Comparison of ENCODE assay signal across 8 cellular contexts in genomic region chr1:248825136-248825535, GRCh38. TPM values are rescaled to one million over a fixed set of nuclear protein-coding genes. Genes with fewer than 3 reads are reported as not detected.
DNase-seq lines count a peak whose midpoint lies in the region; FAIRE-seq and TF ChIP-seq lines count a peak whose summit lies in the region.

No MANE protein-coding gene starts in this region.

- H3K36me3 Mint-ChIP-seq in chondrocyte (ENCODE audit: low read depth), result peaks cover 3% of the 10 kb centered on the region

- TSS peak; percentile 47 for BruUV-seq in A673 (replicated peaks; lab: Mats Ljungman, UMichigan)

- H3K9me3 Mint-ChIP-seq in chondrocyte (ENCODE audit: low read depth), result no peaks in the 10 kb centered on the region

- H2AFZ ChIP-seq in Karpas-422 (ENCODE audit: low read length), result no peak overlapping the region

- intact Hi-C loops in A673 (cut with micrococcal nuclease; ENCODE audit: unreplicated experiment), result no loop called here

- H4K20me1 ChIP-seq in Karpas-422 (ENCODE audit: insufficient read depth, low read depth, low read length), result no peaks in the 10 kb centered on the region; the same call in 1 of the 2 replicates

- H3K9me3 ChIP-seq in A673 (ENCODE audit: low read depth, low read length, poor library complexity, severe bottlenecking) (no peaks in the 10 kb centered on the region), Karpas-422 (ENCODE audit: low read length) (no peaks in the 10 kb centered on the region), mucosa of stomach (ENCODE audit: control insufficient read depth, low read length) (no peaks in the 10 kb centered on the region)

- H3K4me1 ChIP-seq in A673 (ENCODE audit: insufficient read depth, low read length, poor library complexity, severe bottlenecking) (peaks cover 11% of the 10 kb centered on the region), Karpas-422 (ENCODE audit: low read length) (peaks cover 56% of the 10 kb centered on the region), mucosa of stomach (ENCODE audit: control insufficient read depth, insufficient read depth, low read length) (peaks cover 43% of the 10 kb centered on the region)

- no peak for DNase-seq in A673 (ENCODE audit: low spot score)
- DNase-seq in Karpas-422, result no peak
- DNase-seq in chondrocyte (ENCODE audit: low spot score), result no peak
- DNase-seq in NCI-H2029 (lab: John Stamatoyannopoulos, UW), result no peak
- no peak for DNase-seq in ureter (ENCODE audit: low spot score)
- DNase-seq in GM19239 (ENCODE audit: insufficient read length, low spot score), result no peak
- DNase-seq in epidermal melanocyte (ENCODE audit: insufficient read length, low spot score), result no peak

- no peaks in the 10 kb centered on the region for H3K9me2 ChIP-seq in Karpas-422 (replicated peaks; ENCODE audit: insufficient read depth, low read length)

- peak overlapping the region; percentile 83 for H3K9ac ChIP-seq in Karpas-422 (ENCODE audit: low read length)
- H3K9ac ChIP-seq in mucosa of stomach (ENCODE audit: low read length), result peak overlapping the region; percentile 94

- peak overlapping the region; percentile 99 for H3K27ac Mint-ChIP-seq in chondrocyte (ENCODE audit: unreplicated experiment)

- peaks cover 51% of the 10 kb centered on the region for H3K79me2 ChIP-seq in Karpas-422 (ENCODE audit: low read length)

- TF ChIP-seq CTCF in A673 (conservative IDR thresholded peaks at IDR 0.05; ENCODE audit: low read depth, low read length) (no peak), chondrocyte (IDR thresholded peaks at IDR 0.05) (no peak)

- CTCF ChIA-PET in A673 (lab: Charles Lee), result interaction anchor here (0.6 to 1.7 kb wide), 3 partner anchors 13 to 82 kb away, joined by 3 to 8 read pairs (median 7); partner anchors contain the start of gene ZNF672

- H3K27me3 ChIP-seq in A673 (replicated peaks; ENCODE audit: insufficient read depth, low read depth, low read length, poor library complexity) (no peaks in the 10 kb centered on the region), Karpas-422 (ENCODE audit: low read length) (no peaks in the 10 kb centered on the region), mucosa of stomach (ENCODE audit: control insufficient read depth, insufficient read depth, low read length) (no peaks in the 10 kb centered on the region)

- H3K4me1 Mint-ChIP-seq in chondrocyte (ENCODE audit: low read depth), result peaks cover 59% of the 10 kb centered on the region

- no peaks in the 10 kb centered on the region for H3K27me3 Mint-ChIP-seq in chondrocyte (ENCODE audit: low read depth)

- peak overlapping the region; percentile 80 for H3K4me2 ChIP-seq in Karpas-422 (ENCODE audit: low read depth, low read length, poor library complexity, severe bottlenecking)

- peak overlapping the region; percentile 72 for H3K4me3 ChIP-seq in A673 (ENCODE audit: low read depth, low read length, poor library complexity, severe bottlenecking)
- H3K4me3 ChIP-seq in Karpas-422 (ENCODE audit: low read length), result peak overlapping the region; percentile 70
- H3K4me3 ChIP-seq in mucosa of stomach (ENCODE audit: low read length), result peak overlapping the region; percentile 99

- FAIRE-seq in GM19239 (lab: Jason Lieb, UNC), result no peak

- H3K36me3 ChIP-seq in A673 (ENCODE audit: insufficient read depth, low read length, poor library complexity, severe bottlenecking) (peaks cover 11% of the 10 kb centered on the region), Karpas-422 (ENCODE audit: insufficient read depth, low read length) (no peaks in the 10 kb centered on the region; the same call in 1 of the 2 replicates), mucosa of stomach (ENCODE audit: control insufficient read depth, insufficient read depth, low read length) (no peaks in the 10 kb centered on the region)

- H3K27ac ChIP-seq in A673 (ENCODE audit: low read depth, low read length, poor library complexity, severe bottlenecking), result peak overlapping the region; percentile 95
- H3K27ac ChIP-seq in Karpas-422 (ENCODE audit: low read length), result no peak overlapping the region

- POLR2A ChIA-PET in A673 (lab: Charles Lee; ENCODE audit: low non-redundant PET), result no interaction called here

- H3K4me3 Mint-ChIP-seq in chondrocyte (ENCODE audit: unreplicated experiment), result peak overlapping the region; percentile 92

RNA-seq across cellular contexts. Expression of gene SH3BP5L, which starts 0.6 kb away (rescaled TPM):
- total RNA-seq in A673 (2021), result 26.7 and 28.6 TPM in 2 replicates
- 14.6 and 24.1 TPM in 2 replicates for total RNA-seq in Karpas-422 (2014; rRNA removed; shearing (Covaris generic); ENCODE audit: low replicate concordance)
- 30.1 to 33.9 TPM (median 30.8 TPM) in 3 replicates for total RNA-seq in chondrocyte
- 21.7 TPM for total RNA-seq in ureter

RNA-seq across cellular contexts. Expression of gene ZNF672, which starts 12.9 kb away (rescaled TPM):
- total RNA-seq in A673 (2021), result 21.6 and 24.0 TPM in 2 replicates
- total RNA-seq in Karpas-422 (2014; rRNA removed; shearing (Covaris generic); ENCODE audit: low replicate concordance), result 16.7 and 38.3 TPM in 2 replicates
- total RNA-seq in chondrocyte, result 17.1 to 20.2 TPM (median 19.8 TPM) in 3 replicates
- 30.1 TPM for total RNA-seq in ureter

RNA-seq across cellular contexts. Expression of gene ZNF692, which starts 33.7 kb away (rescaled TPM):
- 58.6 and 64.5 TPM in 2 replicates for total RNA-seq in A673 (2021)
- 27.2 and 62.6 TPM in 2 replicates for total RNA-seq in Karpas-422 (2014; rRNA removed; shearing (Covaris generic); ENCODE audit: low replicate concordance)
- 20.7 to 36.4 TPM (median 21.6 TPM) in 3 replicates for total RNA-seq in chondrocyte
- total RNA-seq in ureter, result 71.0 TPM
